27 cellular contexts compared by ENCODE assay signal in the genomic region with DNA sequence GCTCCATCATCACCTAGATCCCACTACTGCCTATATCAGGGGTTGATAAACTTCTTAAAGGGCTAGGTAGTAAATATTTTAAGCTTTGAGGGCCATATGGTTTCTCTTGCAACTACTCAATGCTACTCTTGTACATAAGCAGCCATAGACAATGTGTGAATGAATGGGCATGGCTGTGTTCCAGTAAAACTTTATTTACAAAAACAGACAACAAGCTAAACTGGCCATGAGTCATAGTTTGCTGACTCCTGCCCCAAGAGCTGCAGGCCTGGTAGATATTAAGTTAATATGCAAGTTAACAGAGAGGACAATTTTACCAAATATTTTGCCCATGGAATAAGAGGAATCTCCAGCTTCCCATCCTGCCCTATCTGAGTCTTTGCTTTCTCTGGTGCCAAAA. TPM values are rescaled to one million over a fixed set of nuclear protein-coding genes. Genes with fewer than 3 reads are reported as not detected.
DNase-seq lines count a peak whose midpoint lies in the region; ATAC-seq and TF ChIP-seq lines count a peak whose summit lies in the region.
"Had no signal": no experiment of that assay in that cellular context is flagged by ENCODE, and none has a peak within 500 bp of the region (broad histone marks: within the 10 kb centered on the region; RNA-seq: fewer than 3 reads in every experiment).

No MANE protein-coding gene starts in this region.

- H3K27ac ChIP-seq in C4-2B (peak overlapping the region; percentile 28; the same call in 1 of the 2 replicates), mammary epithelial cell (ENCODE audit: insufficient read depth, low read depth, low read length) (peak overlapping the region; percentile 79), foreskin keratinocyte (peak overlapping the region; percentile 54), PC-9 (no peak overlapping the region)
- H3K27ac ChIP-seq: suprapubic skin had no signal

- H3K9me3 ChIP-seq in mammary epithelial cell (replicated peaks; ENCODE audit: insufficient read depth, low read length) (peaks cover 4% of the 10 kb centered on the region), PC-9 (ENCODE audit: insufficient read depth, low read depth) (no peaks in the 10 kb centered on the region)
- H3K9me3 ChIP-seq: suprapubic skin had no signal

- H3K9me2 ChIP-seq in PC-9 (ENCODE audit: insufficient read depth), result no peaks in the 10 kb centered on the region

- DNase-seq in LHCN-M2 (ENCODE audit: low read depth), result peak; percentile 24
- peak; percentile 43 for DNase-seq in mammary epithelial cell
- DNase-seq in foreskin keratinocyte, result peak in 1 of 2 donors; percentile 71
- DNase-seq in PC-9, result no peak
- DNase-seq in left cardiac atrium, result no peak
- DNase-seq: activated CD4-positive, alpha-beta T cell treated with anti-CD3 and anti-CD28 coated beads, Interleukin-2, amount 50 U/mL, for 4 hours; activated T-cell treated with anti-CD3 and anti-CD28 coated beads, Interleukin-2, amount 50 U/mL, for 72 hours; AML-193; CD4-positive, alpha-beta T cell; GOT3; HFFc6; left ventricle myocardium superior; NCI-H1105; NCI-H187 treated with DMSO at 0.1 percent for 48 hours; NCI-H2171 treated with DMSO at 0.1 percent for 48 hours; NCI-H524 treated with DMSO at 0.1 percent for 48 hours; NK-92 treated with Interleukin-12 subunit alpha and Interleukin-12 subunit beta, amount 100 ng/mL, for 24 hours; right cardiac atrium; SHP77; stimulated activated CD4-positive, alpha-beta T cell treated with anti-CD3 and anti-CD28 coated beads, Interleukin-1b, Interleukin-23, amount 100 ng/mL, for 48 hours; stimulated activated naive CD4-positive, alpha-beta T cell treated with Interleukin-2 at 50 U/mL for 16 hours; T-helper 17 cell had no signal

- H4K20me1 ChIP-seq in mammary epithelial cell (ENCODE audit: insufficient read depth, low read length), result no peaks in the 10 kb centered on the region
- H4K20me1 ChIP-seq in PC-9 (ENCODE audit: insufficient read depth), result no peaks in the 10 kb centered on the region

- H2AFZ ChIP-seq in mammary epithelial cell (ENCODE audit: low read depth, low read length) (peak overlapping the region; percentile 29), PC-9 (no peak overlapping the region)

- TF ChIP-seq CTCF in C4-2B (conservative IDR thresholded peaks at IDR 0.05) (no peak), mammary epithelial cell (conservative IDR thresholded peaks at IDR 0.05 in 1 of 2, IDR thresholded peaks at IDR 0.05 in 1 of 2; ENCODE audit: extremely low read depth in 1 of 2, insufficient read depth in 1 of 2, low read depth in 1 of 2, low read length in 2 of 2) (no peak), foreskin keratinocyte (conservative IDR thresholded peaks at IDR 0.05) (no peak), PC-9 (conservative IDR thresholded peaks at IDR 0.05) (no peak)

- H3K4me2 ChIP-seq in mammary epithelial cell (ENCODE audit: insufficient read depth, low read depth, low read length), result peak overlapping the region; percentile 41
- no peak overlapping the region for H3K4me2 ChIP-seq in PC-9

- H3K27me3 ChIP-seq in mammary epithelial cell (ENCODE audit: insufficient read depth, low read length) (no peaks in the 10 kb centered on the region), foreskin keratinocyte (no peaks in the 10 kb centered on the region), PC-9 (ENCODE audit: insufficient read depth, low read depth) (no peaks in the 10 kb centered on the region)

- H3K9ac ChIP-seq in mammary epithelial cell (ENCODE audit: insufficient read depth, low read length), result no peak overlapping the region

- BruUV-seq in mammary epithelial cell (replicated peaks; lab: Mats Ljungman, UMichigan) (TSS peak; percentile 39), PC-9 (replicated peaks; lab: Mats Ljungman, UMichigan) (no TSS peak)

- no peak overlapping the region for H3K4me3 ChIP-seq in mammary epithelial cell (replicated peaks in 1 of 3; ENCODE audit: insufficient read depth in 1 of 3, low read depth in 2 of 3, low read length in 3 of 3)
- no peak overlapping the region for H3K4me3 ChIP-seq in PC-9
- H3K4me3 ChIP-seq: suprapubic skin had no signal

- intact Hi-C loops in mammary epithelial cell (cut with micrococcal nuclease) (no loop called here), PC-9 (cut with micrococcal nuclease; ENCODE audit: unreplicated experiment) (no loop called here), left cardiac atrium (cut with DNase I) (no loop called here)

- no peaks in the 10 kb centered on the region for H3K36me3 ChIP-seq in mammary epithelial cell (ENCODE audit: insufficient read depth, low read length)
- H3K36me3 ChIP-seq in PC-9 (ENCODE audit: low read depth), result no peaks in the 10 kb centered on the region
- H3K36me3 ChIP-seq: suprapubic skin had no signal

- dilution Hi-C loops in mammary epithelial cell (cut with HindIII; ENCODE audit: low sequenced_read_pairs), result no loop called here

- in situ Hi-C loops in mammary epithelial cell (cut with MboI; ENCODE audit: low sequenced_read_pairs in 2 of 2), result no loop called here

- CTCF ChIA-PET in mammary epithelial cell (lab: Charles Lee; ENCODE audit: low non-redundant PET) (interaction anchor here (0.5 to 0.6 kb wide), 2 partner anchors 14 to 691 kb away, joined by 3 to 6 read pairs; no protein-coding TSS in a partner anchor), PC-9 (lab: Charles Lee) (interaction anchor here (0.6 kb wide), 1 partner anchor 310 kb away, joined by 9 read pairs; no protein-coding TSS in a partner anchor)

- no peaks in the 10 kb centered on the region for H3K79me2 ChIP-seq in mammary epithelial cell (ENCODE audit: insufficient read depth, low read length)
- no peaks in the 10 kb centered on the region for H3K79me2 ChIP-seq in PC-9 (ENCODE audit: low read depth)

- H3F3A ChIP-seq in PC-9 (ENCODE audit: insufficient read depth, low read depth), result no peaks in the 10 kb centered on the region

- POLR2A ChIA-PET in PC-9 (lab: Charles Lee; ENCODE audit: unreplicated experiment), result no interaction called here

- ATAC-seq in foreskin keratinocyte (peak; percentile 49), HG03175 (IDR thresholded peaks at IDR 0.05; ENCODE audit: unreplicated experiment) (no peak), HG02981 (IDR thresholded peaks at IDR 0.05; ENCODE audit: unreplicated experiment) (no peak), left cardiac atrium (no peak)
- ATAC-seq: activated CD4-positive, CD25-positive, alpha-beta regulatory T cell treated with anti-CD3 and anti-CD28 coated beads, Interleukin-2, amount 50 U/mL, for 24 hours; activated T-cell treated with anti-CD3 and anti-CD28 coated beads, Interleukin-2, amount 50 U/mL, for 72 hours; left ventricle myocardium superior; right cardiac atrium; T-helper 17 cell had no signal

- H3K4me1 ChIP-seq in mammary epithelial cell (ENCODE audit: insufficient read depth, low read length), result peaks cover 23% of the 10 kb centered on the region
- peaks cover 32% of the 10 kb centered on the region for H3K4me1 ChIP-seq in foreskin keratinocyte
- peaks cover 19% of the 10 kb centered on the region for H3K4me1 ChIP-seq in PC-9 (replicated peaks; ENCODE audit: insufficient read depth)
- H3K4me1 ChIP-seq: suprapubic skin had no signal

RNA-seq across cellular contexts. Expression of gene MYO3B, which starts 29.8 kb away (rescaled TPM):
- total RNA-seq in LHCN-M2 (2014; rRNA removed) (0.06 TPM in 2 replicates), mammary epithelial cell (under 1 TPM in 1 of 2 donors, not detected in 1; 0.24 TPM), foreskin keratinocyte (2.6 and 2.8 TPM in 2 replicates), PC-9 (2021) (5.3 and 6.7 TPM in 2 replicates), left cardiac atrium (not detected)
- 0.01 TPM for polyA plus RNA-seq in LHCN-M2 (2012)
- polyA plus RNA-seq in mammary epithelial cell (0.15 TPM), foreskin keratinocyte (0.54 and 0.75 TPM in 2 replicates)
- not detected for polyA minus RNA-seq in mammary epithelial cell
- total RNA-seq: CD4-positive, alpha-beta T cell; HFFc6; right cardiac atrium had no signal
- polyA plus RNA-seq: right cardiac atrium had no signal

Comparison
In these comparisons a context has a peak if more than half of its experiments do, and no peak if none do; other contexts are left out.
1. DNase-seq: peak in LHCN-M2 (single experiment) and mammary epithelial cell (single experiment); none in PC-9 (0 of 2) and left cardiac atrium (single experiment).